In genomic region chr14:94129758-94130414, GRCh38 we compare ENCODE assay signal across 8 cellular contexts. TPM values are rescaled to one million over a fixed set of nuclear protein-coding genes. Genes with fewer than 3 reads are reported as not detected.
DNase-seq lines count a peak whose midpoint lies in the region; ATAC-seq, FAIRE-seq and TF ChIP-seq lines count a peak whose summit lies in the region.

No MANE protein-coding gene starts in this region.

- POLR2A ChIA-PET in WTC11 (lab: Charles Lee) = interaction anchor here (1.7 kb wide), 1 partner anchor 49 kb away, joined by 5 read pairs; the partner anchor contains the start of genes DDX24 and IFI27L1
- POLR2A ChIA-PET in endothelial cell of umbilical vein (lab: Charles Lee) = interaction anchor here (1.4 kb wide), 1 partner anchor 49 kb away, joined by 4 read pairs; the partner anchor contains the start of genes DDX24 and IFI27L1

- CTCF ChIA-PET in WTC11 (lab: Charles Lee) = interaction anchor here (0.6 to 2.8 kb wide), 18 partner anchors 12 to 1190 kb away, joined by 3 to 15 read pairs (median 6); partner anchors contain the start of genes CLMN and IFI27
- CTCF ChIA-PET in endothelial cell of umbilical vein (lab: Charles Lee) = interaction anchor here (0.7 to 5.2 kb wide), 10 partner anchors 9 to 190 kb away, joined by 3 to 67 read pairs (median 8); partner anchors contain the start of genes DDX24, IFI27 and IFI27L1

- H3K23ac ChIP-seq in mesenchymal stem cell (ENCODE audit: low read length in 2 of 2) = no peak overlapping the region

- dilution Hi-C loops in endothelial cell of umbilical vein (cut with MboI; ENCODE audit: extremely low pct_ligation_motif_present, low sequenced_read_pairs) = no loop called here

- peaks cover 9% of the 10 kb centered on the region for H3K27me3 Mint-ChIP-seq in WTC11 (ENCODE audit: low read depth)

- peak overlapping the region; percentile 75 for H3K4me3 Mint-ChIP-seq in WTC11

- H2BK120ac ChIP-seq in mesenchymal stem cell (ENCODE audit: low read depth, low read length) = no peak overlapping the region

- H2AK5ac ChIP-seq in mesenchymal stem cell (ENCODE audit: low read length, severe bottlenecking) = no peak overlapping the region

- H3K4me1 Mint-ChIP-seq in WTC11 = peaks cover 11% of the 10 kb centered on the region

- no peak overlapping the region for H3K14ac ChIP-seq in mesenchymal stem cell (ENCODE audit: low read length in 2 of 2)

- H2AFZ ChIP-seq in endothelial cell of umbilical vein (ENCODE audit: low read depth, low read length) (peak overlapping the region; percentile 87), mesenchymal stem cell (ENCODE audit: low read depth, low read length) (no peak overlapping the region)

- peak; percentile 4 for TF ChIP-seq POLR2A in endothelial cell of umbilical vein (IDR thresholded peaks at IDR 0.05; ENCODE audit: low read depth, low read length)
- TF ChIP-seq POLR2A in testis (IDR thresholded peaks at IDR 0.05) = no peak

- H3K9me3 ChIP-seq in endothelial cell of umbilical vein (replicated peaks; ENCODE audit: control insufficient read depth, insufficient read depth, low read length) (no peaks in the 10 kb centered on the region), mesenchymal stem cell (ENCODE audit: control insufficient read depth, low read length) (no peaks in the 10 kb centered on the region), testis (no peaks in the 10 kb centered on the region)

- no peaks in the 10 kb centered on the region for H3K36me3 ChIP-seq in endothelial cell of umbilical vein (ENCODE audit: control insufficient read depth in 2 of 2, extremely low read depth in 1 of 2, insufficient read depth in 2 of 2, low read length in 2 of 2)
- H3K36me3 ChIP-seq in mesenchymal stem cell (ENCODE audit: control insufficient read depth in 1 of 2, insufficient read depth in 2 of 2, low read depth in 1 of 2, low read length in 2 of 2) = peaks cover 14 to 23% of the 10 kb centered on the region in 2 experiments
- no peaks in the 10 kb centered on the region for H3K36me3 ChIP-seq in testis (ENCODE audit: low read depth, missing control alignments)

- intact Hi-C loops in endothelial cell of umbilical vein (cut with micrococcal nuclease) (loop anchor here (10.0 kb wide), 2 partner anchors 415 to 475 kb away; no protein-coding TSS in a partner anchor), testis (cut with DNase I; ENCODE audit: low total_unique reads) (no loop called here)

- FAIRE-seq in endothelial cell of umbilical vein (lab: Jason Lieb, UNC) = peak; percentile 55

- H3K4me3 ChIP-seq in GM08714 (ENCODE audit: low read length) (peak overlapping the region; percentile 77), endothelial cell of umbilical vein (replicated peaks in 1 of 3; ENCODE audit: insufficient read depth in 1 of 3, low read depth in 1 of 3, low read length in 3 of 3) (peak overlapping the region; percentile 27 to 67 (median 45)), mesenchymal stem cell (ENCODE audit: insufficient read depth in 1 of 2, low read depth in 1 of 2, low read length in 2 of 2) (peak overlapping the region; percentile 63 to 87), testis (peak overlapping the region; percentile 53 to 63)

- no peaks in the 10 kb centered on the region for H3K9me1 ChIP-seq in endothelial cell of umbilical vein (replicated peaks; ENCODE audit: control insufficient read depth, extremely low read depth, insufficient read depth, low read length)

- H3K4ac ChIP-seq in mesenchymal stem cell (ENCODE audit: low read depth in 1 of 2, low read length in 2 of 2) = no peak overlapping the region

- peaks cover 4% of the 10 kb centered on the region for H3K9me3 Mint-ChIP-seq in WTC11

- H3K27ac ChIP-seq in endothelial cell of umbilical vein (ENCODE audit: insufficient read depth, low read depth, low read length) = no peak overlapping the region
- H3K27ac ChIP-seq in mesenchymal stem cell (ENCODE audit: low read length, poor library complexity, severe bottlenecking) = peak overlapping the region; percentile 74
- peak overlapping the region; percentile 88 to 91 for H3K27ac ChIP-seq in testis

- H3K36me3 Mint-ChIP-seq in WTC11 = peaks cover under 1% of the 10 kb centered on the region

- H4K20me1 ChIP-seq in endothelial cell of umbilical vein (replicated peaks; ENCODE audit: control insufficient read depth, extremely low read depth, insufficient read depth, low read length) = no peaks in the 10 kb centered on the region

- no peak overlapping the region for H4K8ac ChIP-seq in mesenchymal stem cell (ENCODE audit: low read length)

- H2BK5ac ChIP-seq in mesenchymal stem cell (ENCODE audit: low read depth, low read length, poor library complexity, severe bottlenecking) = no peak overlapping the region

- H3K79me1 ChIP-seq in mesenchymal stem cell (replicated peaks; ENCODE audit: low read length, poor library complexity, severe bottlenecking) = peaks cover 6% of the 10 kb centered on the region

- peak overlapping the region; percentile 91 for H3K4me2 ChIP-seq in endothelial cell of umbilical vein (ENCODE audit: insufficient read depth, low read length)
- peak overlapping the region; percentile 79 for H3K4me2 ChIP-seq in mesenchymal stem cell (ENCODE audit: low read length, poor library complexity, severe bottlenecking)

- H3K18ac ChIP-seq in mesenchymal stem cell (ENCODE audit: low read depth in 1 of 2, low read length in 2 of 2) = no peak overlapping the region

- peak; percentile 29; the same call in 1 of the 2 replicates for ATAC-seq in WTC11
- ATAC-seq in HG02642 (IDR thresholded peaks at IDR 0.05; ENCODE audit: poor library complexity, unreplicated experiment) = no peak

- BruUV-seq in endothelial cell of umbilical vein (replicated peaks; lab: Mats Ljungman, UMichigan) = no TSS peak

- no peaks in the 10 kb centered on the region for H3K79me2 ChIP-seq in endothelial cell of umbilical vein (ENCODE audit: control insufficient read depth, insufficient read depth, low read length)

- H3K4me1 ChIP-seq in endothelial cell of umbilical vein (ENCODE audit: control insufficient read depth, extremely low read depth, insufficient read depth, low read length) = peaks cover 9% of the 10 kb centered on the region
- H3K4me1 ChIP-seq in mesenchymal stem cell (ENCODE audit: control insufficient read depth, insufficient read depth, low read depth, low read length) = peaks cover 7% of the 10 kb centered on the region
- no peaks in the 10 kb centered on the region for H3K4me1 ChIP-seq in testis

- no peak overlapping the region for H2BK15ac ChIP-seq in mesenchymal stem cell (ENCODE audit: low read depth, poor library complexity, severe bottlenecking)

- WGBS in mesenchymal stem cell = 0% methylated on average over 11 of the region's 12 CpGs
- WGBS in testis, 2 donors = 0 to 1% methylated on average over 12 of the region's 12 CpGs

- DNase-seq in NAMALWA (ENCODE audit: low spot score) (peak; percentile 74), WTC11 (ENCODE audit: low spot score) (no peak), endothelial cell of umbilical vein (ENCODE audit: low read depth, low spot score) (peak; percentile 53), mesenchymal stem cell (peak; percentile 62), testis (peak; percentile 65), middle frontal gyrus (ENCODE audit: extremely low spot score, low spot score) (no peak)

- H3K27ac Mint-ChIP-seq in WTC11 = peak overlapping the region; percentile 86

- peaks cover 0 to 8% of the 10 kb centered on the region in 2 experiments for H3K27me3 ChIP-seq in endothelial cell of umbilical vein (ENCODE audit: control insufficient read depth in 2 of 2, insufficient read depth in 2 of 2, low read length in 2 of 2)
- H3K27me3 ChIP-seq in mesenchymal stem cell (ENCODE audit: control insufficient read depth in 1 of 2, insufficient read depth in 1 of 2, low read length in 2 of 2) = no peaks in the 10 kb centered on the region
- no peaks in the 10 kb centered on the region for H3K27me3 ChIP-seq in testis

- TF ChIP-seq CTCF in WTC11 (IDR thresholded peaks at IDR 0.05) = no peak
- TF ChIP-seq CTCF in endothelial cell of umbilical vein (IDR thresholded peaks at IDR 0.05; ENCODE audit: extremely low read depth in 1 of 2, insufficient read depth in 1 of 2, low read depth in 1 of 2, low read length in 2 of 2) = no peak
- TF ChIP-seq CTCF in testis (IDR thresholded peaks at IDR 0.05) = peak in 1 of 3 experiments; percentile 2

- peak overlapping the region; percentile 24 for H3K9ac ChIP-seq in endothelial cell of umbilical vein (replicated peaks; ENCODE audit: extremely low read depth, insufficient read depth, low read length)
- peak overlapping the region; percentile 83 for H3K9ac ChIP-seq in mesenchymal stem cell (ENCODE audit: low read length)

- H4K91ac ChIP-seq in mesenchymal stem cell (ENCODE audit: low read length) = no peak overlapping the region

- no peak overlapping the region for H2BK12ac ChIP-seq in mesenchymal stem cell (ENCODE audit: low read length in 2 of 2)

RNA-seq across cellular contexts. Expression of gene IFI27L2, which starts 0.5 kb away (rescaled TPM):
- total RNA-seq in WTC11 (2021) (22.1 to 37.2 TPM (median 35.5 TPM) in 3 replicates), endothelial cell of umbilical vein (11.0 and 28.7 TPM in 2 replicates), testis (100 to 1,000 TPM; 182 to 187 TPM)
- polyA plus RNA-seq in endothelial cell of umbilical vein (82.9 and 93.9 TPM in 2 replicates), testis (ENCODE audit: insufficient read depth, low read depth, low replicate concordance) (71.8 TPM)
- 38.2 and 42.4 TPM in 2 replicates for polyA plus RNA-seq in endothelial cell of umbilical vein (2011; cell fraction: cytosol; rRNA removed)
- polyA plus RNA-seq in endothelial cell of umbilical vein (2011; cell fraction: nucleus; rRNA removed) = 11.3 and 14.6 TPM in 2 replicates
- 51.7 and 60.2 TPM in 2 replicates for polyA plus RNA-seq in endothelial cell of umbilical vein (2012)
- polyA minus RNA-seq in endothelial cell of umbilical vein = 8.5 and 15.9 TPM in 2 replicates
- 15.6 TPM for polyA minus RNA-seq in endothelial cell of umbilical vein (2011; cell fraction: cytosol; rRNA and poly(A)+ RNA removed)
- polyA minus RNA-seq in endothelial cell of umbilical vein (2011; cell fraction: nucleus; rRNA and poly(A)+ RNA removed) = 2.3 and 3.8 TPM in 2 replicates
- polyA plus RNA-seq in mesenchymal stem cell (2013, experiment 1 of 2) = 72.9 TPM
- 74.9 TPM for polyA plus RNA-seq in mesenchymal stem cell (2013, experiment 2 of 2)

RNA-seq across cellular contexts. Expression of gene IFI27, which starts 19.4 kb away (rescaled TPM):
- total RNA-seq in WTC11 (2021) (1.8 to 3.2 TPM (median 2.4 TPM) in 3 replicates), endothelial cell of umbilical vein (72.0 and 126 TPM in 2 replicates), testis (100 to 1,000 TPM; 388 to 531 TPM)
- polyA plus RNA-seq in endothelial cell of umbilical vein (1,265 and 1,831 TPM in 2 replicates), testis (ENCODE audit: insufficient read depth, low read depth, low replicate concordance) (312 TPM)
- 583 and 646 TPM in 2 replicates for polyA plus RNA-seq in endothelial cell of umbilical vein (2011; cell fraction: cytosol; rRNA removed)
- polyA plus RNA-seq in endothelial cell of umbilical vein (2011; cell fraction: nucleus; rRNA removed) = 152 and 165 TPM in 2 replicates
- 188 and 262 TPM in 2 replicates for polyA plus RNA-seq in endothelial cell of umbilical vein (2012)
- 158 and 177 TPM in 2 replicates for polyA minus RNA-seq in endothelial cell of umbilical vein
- 14.8 TPM for polyA minus RNA-seq in endothelial cell of umbilical vein (2011; cell fraction: cytosol; rRNA and poly(A)+ RNA removed)
- 17.9 and 22.7 TPM in 2 replicates for polyA minus RNA-seq in endothelial cell of umbilical vein (2011; cell fraction: nucleus; rRNA and poly(A)+ RNA removed)
- 1.2 TPM for polyA plus RNA-seq in mesenchymal stem cell (2013, experiment 1 of 2)
- 1.3 TPM for polyA plus RNA-seq in mesenchymal stem cell (2013, experiment 2 of 2)

RNA-seq across cellular contexts. Expression of gene PPP4R4, which starts 44.2 kb away (rescaled TPM):
- 8.1 to 9.6 TPM (median 8.2 TPM) in 3 replicates for total RNA-seq in WTC11 (2021)
- total RNA-seq in endothelial cell of umbilical vein = not detected in 2 replicates
- not detected in 2 replicates for polyA plus RNA-seq in endothelial cell of umbilical vein
- not detected in 2 replicates for polyA plus RNA-seq in endothelial cell of umbilical vein (2011; cell fraction: cytosol; rRNA removed)
- not detected in 2 replicates for polyA plus RNA-seq in endothelial cell of umbilical vein (2011; cell fraction: nucleus; rRNA removed)
- polyA plus RNA-seq in endothelial cell of umbilical vein (2012) = not detected in 2 replicates
- polyA minus RNA-seq in endothelial cell of umbilical vein = 0.06 TPM in 1 of 2 replicates, not detected in the other
- not detected for polyA minus RNA-seq in endothelial cell of umbilical vein (2011; cell fraction: cytosol; rRNA and poly(A)+ RNA removed)
- 0.10 TPM in 1 of 2 replicates, not detected in the other for polyA minus RNA-seq in endothelial cell of umbilical vein (2011; cell fraction: nucleus; rRNA and poly(A)+ RNA removed)
- polyA plus RNA-seq in mesenchymal stem cell (2013, experiment 1 of 2) = 0.01 TPM
- polyA plus RNA-seq in mesenchymal stem cell (2013, experiment 2 of 2) = 0.01 TPM
- 10 to 100 TPM; 24.3 to 26.7 TPM for total RNA-seq in testis
- polyA plus RNA-seq in testis (ENCODE audit: insufficient read depth, low read depth, low replicate concordance) = 15.8 TPM

RNA-seq across cellular contexts. Expression of gene IFI27L1, which starts 48.8 kb away (rescaled TPM):
- total RNA-seq in WTC11 (2021) (27.6 to 34.1 TPM (median 32.3 TPM) in 3 replicates), endothelial cell of umbilical vein (31.1 and 31.8 TPM in 2 replicates), testis (100 to 1,000 TPM; 174 to 219 TPM)
- polyA plus RNA-seq in endothelial cell of umbilical vein (32.9 and 38.1 TPM in 2 replicates), testis (ENCODE audit: insufficient read depth, low read depth, low replicate concordance) (209 TPM)
- 28.3 and 28.8 TPM in 2 replicates for polyA plus RNA-seq in endothelial cell of umbilical vein (2011; cell fraction: cytosol; rRNA removed)
- 23.2 and 26.8 TPM in 2 replicates for polyA plus RNA-seq in endothelial cell of umbilical vein (2011; cell fraction: nucleus; rRNA removed)
- polyA plus RNA-seq in endothelial cell of umbilical vein (2012) = 12.9 and 14.3 TPM in 2 replicates
- polyA minus RNA-seq in endothelial cell of umbilical vein = 9.7 and 13.9 TPM in 2 replicates
- polyA minus RNA-seq in endothelial cell of umbilical vein (2011; cell fraction: cytosol; rRNA and poly(A)+ RNA removed) = 5.0 TPM
- 6.0 and 7.1 TPM in 2 replicates for polyA minus RNA-seq in endothelial cell of umbilical vein (2011; cell fraction: nucleus; rRNA and poly(A)+ RNA removed)
- 20.5 TPM for polyA plus RNA-seq in mesenchymal stem cell (2013, experiment 1 of 2)
- polyA plus RNA-seq in mesenchymal stem cell (2013, experiment 2 of 2) = 20.5 TPM

RNA-seq across cellular contexts. Expression of gene DDX24, which starts 48.9 kb away (rescaled TPM):
- total RNA-seq in WTC11 (2021) (137 to 174 TPM (median 140 TPM) in 3 replicates), endothelial cell of umbilical vein (132 and 141 TPM in 2 replicates), testis (100 to 1,000 TPM; 378 to 485 TPM)
- polyA plus RNA-seq in endothelial cell of umbilical vein (86.7 and 88.3 TPM in 2 replicates), testis (ENCODE audit: insufficient read depth, low read depth, low replicate concordance) (431 TPM)
- polyA plus RNA-seq in endothelial cell of umbilical vein (2011; cell fraction: cytosol; rRNA removed) = 111 and 132 TPM in 2 replicates
- 157 and 197 TPM in 2 replicates for polyA plus RNA-seq in endothelial cell of umbilical vein (2011; cell fraction: nucleus; rRNA removed)
- 98.6 and 133 TPM in 2 replicates for polyA plus RNA-seq in endothelial cell of umbilical vein (2012)
- 89.8 and 103 TPM in 2 replicates for polyA minus RNA-seq in endothelial cell of umbilical vein
- polyA minus RNA-seq in endothelial cell of umbilical vein (2011; cell fraction: cytosol; rRNA and poly(A)+ RNA removed) = 80.2 TPM
- polyA minus RNA-seq in endothelial cell of umbilical vein (2011; cell fraction: nucleus; rRNA and poly(A)+ RNA removed) = 32.3 and 46.5 TPM in 2 replicates
- polyA plus RNA-seq in mesenchymal stem cell (2013, experiment 1 of 2) = 132 TPM
- polyA plus RNA-seq in mesenchymal stem cell (2013, experiment 2 of 2) = 129 TPM

Comparison
In these comparisons a context has a peak if more than half of its experiments do, and no peak if none do; other contexts are left out.
1. DNase-seq: peak in NAMALWA (single experiment), endothelial cell of umbilical vein (single experiment), mesenchymal stem cell (single experiment) and testis (single experiment); none in WTC11 (single experiment) and middle frontal gyrus (single experiment).
2. RNA of gene IFI27, which starts 19.4 kb away (total RNA-seq): 388 to 531 TPM in testis and 72.0 to 126 TPM in endothelial cell of umbilical vein; 1.8 to 3.2 TPM in WTC11; every median in the first group is over 10 times any median in the second.
3. Peak in every context shown above with its lines, with median percentiles within 50 percentile points of each other: H3K4me3 ChIP-seq.